In the genomic region with DNA sequence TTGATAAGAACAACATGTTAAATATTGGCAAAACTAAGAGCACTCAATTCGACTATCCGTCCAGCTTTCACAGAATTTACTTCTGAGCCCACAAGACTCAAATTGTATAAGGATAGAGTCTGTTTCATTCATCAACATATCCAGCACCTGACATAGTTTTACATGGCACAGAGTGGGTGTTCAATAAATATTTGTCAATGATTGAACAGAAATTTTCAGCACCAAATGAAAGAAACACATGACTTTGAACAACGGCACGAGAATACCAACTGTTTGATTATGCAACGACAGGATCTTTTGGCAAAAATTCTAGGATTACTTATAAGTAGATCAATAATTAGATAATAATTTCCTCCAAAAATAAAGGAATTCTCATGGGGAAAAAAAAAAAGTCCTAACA, we compare ENCODE assay signal across 13 cellular contexts. TPM values are rescaled to one million over a fixed set of nuclear protein-coding genes. Genes with fewer than 3 reads are reported as not detected.
A peak's percentile ranks its signal among the peaks of the same experiment; 100 is the strongest.
DNase-seq lines count a peak whose midpoint lies in the region; ATAC-seq, FAIRE-seq and TF ChIP-seq lines count a peak whose summit lies in the region.
"Had no signal": no experiment of that assay in that cellular context is flagged by ENCODE, and none has a peak within 500 bp of the region (broad histone marks: within the 10 kb centered on the region; RNA-seq: fewer than 3 reads in every experiment).

No MANE protein-coding gene starts in this region.

- H3F3A ChIP-seq in MM.1S (ENCODE audit: insufficient read depth, low read length) = no peaks in the 10 kb centered on the region

- no peak overlapping the region for H3K4me3 ChIP-seq in SK-N-MC
- H3K4me3 ChIP-seq in MM.1S (ENCODE audit: low read length) = no peak overlapping the region
- H3K4me3 ChIP-seq: BLaER1 had no signal

- no peak for TF ChIP-seq CTCF in D721Med (IDR thresholded peaks at IDR 0.05; ENCODE audit: insufficient read depth, missing control alignments)
- TF ChIP-seq CTCF in glutamatergic neuron (IDR thresholded peaks at IDR 0.05; ENCODE audit: partially characterized antibody, unreplicated experiment) = no peak
- TF ChIP-seq CTCF in nephron progenitor cell (IDR thresholded peaks at IDR 0.05) = no peak
- TF ChIP-seq CTCF in MM.1S (IDR thresholded peaks at IDR 0.05; ENCODE audit: low read length) = no peak

- no peak overlapping the region for H3K9ac ChIP-seq in SK-N-MC (ENCODE audit: insufficient read length)
- no peak overlapping the region for H3K9ac ChIP-seq in MM.1S (ENCODE audit: low read length)
- H3K9ac ChIP-seq: BLaER1 had no signal

- no peaks in the 10 kb centered on the region for H3K27me3 ChIP-seq in MM.1S (replicated peaks; ENCODE audit: insufficient read depth, low read length)
- H3K27me3 ChIP-seq: BLaER1 had no signal

- H4K20me1 ChIP-seq in MM.1S (ENCODE audit: insufficient read depth, low read length) = no peaks in the 10 kb centered on the region
- H4K20me1 ChIP-seq: BLaER1 had no signal

- H3K27ac Mint-ChIP-seq in glutamatergic neuron (ENCODE audit: unreplicated experiment) (peak overlapping the region; percentile 35), nephron progenitor cell (peak overlapping the region; percentile 32)

- peak; percentile 11 for FAIRE-seq in D721Med (lab: Jason Lieb, UNC)
- FAIRE-seq: H1 had no signal

- no peaks in the 10 kb centered on the region for H3K79me2 ChIP-seq in MM.1S (ENCODE audit: low read length)

- no peaks in the 10 kb centered on the region for H3K4me1 Mint-ChIP-seq in glutamatergic neuron (ENCODE audit: low read depth, unreplicated experiment)
- no peaks in the 10 kb centered on the region for H3K4me1 Mint-ChIP-seq in nephron progenitor cell

- H3K9me3 Mint-ChIP-seq in glutamatergic neuron (ENCODE audit: unreplicated experiment) = peaks cover 2% of the 10 kb centered on the region
- H3K9me3 Mint-ChIP-seq in nephron progenitor cell = peaks cover 31% of the 10 kb centered on the region

- H3K9me3 ChIP-seq in SK-N-MC (ENCODE audit: low read depth, low read length) (no peaks in the 10 kb centered on the region), MM.1S (replicated peaks; ENCODE audit: insufficient read depth, low read length) (no peaks in the 10 kb centered on the region)
- H3K9me3 ChIP-seq: Caco-2 had no signal

- H3K36me3 ChIP-seq in SK-N-MC (ENCODE audit: insufficient read depth, low read length) (peaks cover 75% of the 10 kb centered on the region), MM.1S (replicated peaks; ENCODE audit: insufficient read depth, low read length) (no peaks in the 10 kb centered on the region)

- peaks cover 19% of the 10 kb centered on the region for H3K36me3 Mint-ChIP-seq in glutamatergic neuron (ENCODE audit: unreplicated experiment)
- peaks cover 74% of the 10 kb centered on the region for H3K36me3 Mint-ChIP-seq in nephron progenitor cell (ENCODE audit: low read depth)

- H3K4me1 ChIP-seq in MM.1S (ENCODE audit: low read length) = no peaks in the 10 kb centered on the region
- H3K4me1 ChIP-seq: BLaER1, Caco-2 had no signal

- H3K4me3 Mint-ChIP-seq in glutamatergic neuron (ENCODE audit: unreplicated experiment) (no peak overlapping the region), nephron progenitor cell (no peak overlapping the region)
- H3K4me3 Mint-ChIP-seq: CD8-positive, alpha-beta memory T cell had no signal

- 0 out of 2 replicates have a peak overlapping the region, but pooled peaks have one; percentile 19 for H3K27ac ChIP-seq in SK-N-MC
- H3K27ac ChIP-seq in MM.1S (ENCODE audit: low read length) = no peak overlapping the region
- H3K27ac ChIP-seq: BLaER1 had no signal

- no peaks in the 10 kb centered on the region for H3K9me2 ChIP-seq in MM.1S (replicated peaks; ENCODE audit: insufficient read depth, low read length)

- H3K4me2 ChIP-seq in MM.1S (ENCODE audit: low read depth, low read length) = no peak overlapping the region
- H3K4me2 ChIP-seq: BLaER1 had no signal

- no peak for ATAC-seq in HG03565 (IDR thresholded peaks at IDR 0.05; ENCODE audit: unreplicated experiment)

- DNase-seq in D721Med (ENCODE audit: insufficient read length, low spot score) (no peak), SK-N-MC (ENCODE audit: low read depth, low spot score) (no peak), glutamatergic neuron (no peak), nephron progenitor cell (no peak), DMS114 treated with DMSO at 0.1 percent for 48 hours (lab: John Stamatoyannopoulos, UW; ENCODE audit: unreplicated experiment) (no peak), MM.1S (no peak)
- DNase-seq: AML-193; Caco-2; CD8-positive, alpha-beta memory T cell; HCEC 1CT had no signal

- H3K27me3 Mint-ChIP-seq in glutamatergic neuron (ENCODE audit: unreplicated experiment) (no peaks in the 10 kb centered on the region), nephron progenitor cell (ENCODE audit: low read depth, poor library complexity) (no peaks in the 10 kb centered on the region)
- H3K27me3 Mint-ChIP-seq: CD8-positive, alpha-beta memory T cell had no signal

- no peak overlapping the region for H2AFZ ChIP-seq in MM.1S (ENCODE audit: low read length)

RNA-seq across cellular contexts. Expression of a gene that starts 41.8 kb away (rescaled TPM):
- 47.8 TPM for total RNA-seq in glutamatergic neuron (ENCODE audit: unreplicated experiment)

RNA-seq across cellular contexts. Expression of a gene that starts 42.1 kb away (rescaled TPM):
- 32.8 TPM for total RNA-seq in glutamatergic neuron (ENCODE audit: unreplicated experiment)

RNA-seq across cellular contexts. Expression of a gene that starts 48.0 kb away (rescaled TPM):
- total RNA-seq in glutamatergic neuron (ENCODE audit: unreplicated experiment) = 24.2 TPM
